In genomic region chr7:101363734-101364374, GRCh38 we compare ENCODE assay signal across 2 cellular contexts.
TF ChIP-seq lines count a peak whose summit lies in the region.

No MANE protein-coding gene starts in this region.

TF ChIP-seq in IMR-90, 13 proteins besides CTCF, POLR2A, EP300 and RAD21:
- no peak for TF ChIP-seq RFX5 (IDR thresholded peaks at IDR 0.05; ENCODE audit: low read depth, low read length)
- peak; percentile 76 for TF ChIP-seq SMC3 (IDR thresholded peaks at IDR 0.05; ENCODE audit: low read depth, low read length)

TF ChIP-seq in K562, 482 proteins besides CTCF, POLR2A, EP300 and RAD21 (continues in another document):
- TF ChIP-seq RFX1 (IDR thresholded peaks at IDR 0.05) (no peak), CTCFL (IDR thresholded peaks at IDR 0.05; ENCODE audit: borderline replicate concordance, insufficient read depth, low read depth, low read length, poor library complexity, severe bottlenecking) (peak; percentile 40), RFX7 (CRISPR knock-in tag; IDR thresholded peaks at IDR 0.05) (no peak), CXXC5 (CRISPR knock-in tag; IDR thresholded peaks at IDR 0.05) (peak; percentile 36), HDAC2 (IDR thresholded peaks at IDR 0.05) (no peak), SAFB2 (IDR thresholded peaks at IDR 0.05; ENCODE audit: borderline replicate concordance, low read depth, low read length, severe bottlenecking) (no peak), ZNF589 (CRISPR knock-in tag; IDR thresholded peaks at IDR 0.05; ENCODE audit: low read depth) (no peak), HOXB6 (CRISPR knock-in tag; IDR thresholded peaks at IDR 0.05; ENCODE audit: borderline replicate concordance) (no peak), SETDB1 (IDR thresholded peaks at IDR 0.05; ENCODE audit: low read length) (no peak), ARHGAP35 (IDR thresholded peaks at IDR 0.05; ENCODE audit: partially characterized antibody) (no peak), MAZ (CRISPR knock-in tag; conservative IDR thresholded peaks at IDR 0.05 in 1 of 2, IDR thresholded peaks at IDR 0.05 in 1 of 2) (peak in 1 of 2 experiments; percentile 32; a peak in 1 of 4 replicates), EWSR1 (IDR thresholded peaks at IDR 0.05; ENCODE audit: borderline replicate concordance, low read depth, partially characterized antibody) (no peak), L3MBTL2 (IDR thresholded peaks at IDR 0.05) (0 out of 2 replicates have a peak, but pooled peaks have one; percentile 23), ZNF124 (CRISPR knock-in tag; IDR thresholded peaks at IDR 0.05) (no peak), WHSC1 (IDR thresholded peaks at IDR 0.05; ENCODE audit: low read length) (no peak), CSDE1 (IDR thresholded peaks at IDR 0.05) (no peak), FOXJ2 (tag; IDR thresholded peaks at IDR 0.05) (no peak), MYC (IDR thresholded peaks at IDR 0.05; ENCODE audit: low read depth, low read length) (0 out of 2 replicates have a peak, but pooled peaks have one; percentile 20), MYC (CRISPR knock-in tag; IDR thresholded peaks at IDR 0.05; ENCODE audit: borderline replicate concordance, low read depth) (no peak), FUS (optimal IDR thresholded peaks at IDR 0.05; ENCODE audit: low read depth, low read length) (no peak), MCM5 (IDR thresholded peaks at IDR 0.05; ENCODE audit: low read depth) (no peak), ZFX (CRISPR knock-in tag; IDR thresholded peaks at IDR 0.05) (0 out of 2 replicates have a peak, but pooled peaks have one; percentile 19), HNRNPH1 (optimal IDR thresholded peaks at IDR 0.05; ENCODE audit: low read depth, low read length) (no peak), FOXP4 (CRISPR knock-in tag; IDR thresholded peaks at IDR 0.05; ENCODE audit: borderline replicate concordance) (no peak), ZNF143 (CRISPR knock-in tag; IDR thresholded peaks at IDR 0.05) (no peak), MIER1 (IDR thresholded peaks at IDR 0.05; ENCODE audit: low read depth) (no peak), NRF1 (conservative IDR thresholded peaks at IDR 0.05 in 1 of 2, IDR thresholded peaks at IDR 0.05 in 1 of 2) (peak; percentile 14 to 17; a peak in 2 of 4 replicates), IRF1 (CRISPR knock-in tag; IDR thresholded peaks at IDR 0.05; ENCODE audit: borderline replicate concordance) (no peak), TCF7L2 (IDR thresholded peaks at IDR 0.05; ENCODE audit: low read depth, low read length) (no peak), MEIS2 (IDR thresholded peaks at IDR 0.05; ENCODE audit: partially characterized antibody) (no peak), SMC3 (conservative IDR thresholded peaks at IDR 0.05; ENCODE audit: insufficient read depth, low read depth, low read length) (peak; percentile 75), ZNF785 (CRISPR knock-in tag; IDR thresholded peaks at IDR 0.05) (no peak), TRIM25 (IDR thresholded peaks at IDR 0.05; ENCODE audit: borderline replicate concordance) (no peak), DACH1 (IDR thresholded peaks at IDR 0.05; ENCODE audit: partially characterized antibody) (no peak), CGGBP1 (CRISPR knock-in tag; IDR thresholded peaks at IDR 0.05) (no peak), BCLAF1 (IDR thresholded peaks at IDR 0.05; ENCODE audit: borderline replicate concordance in 1 of 2, control insufficient read depth in 1 of 2, low read depth in 2 of 2, low read length in 1 of 2) (no peak), BRF2 (IDR thresholded peaks at IDR 0.05; ENCODE audit: borderline replicate concordance, insufficient read depth, insufficient read length) (no peak), ELF2 (CRISPR knock-in tag; IDR thresholded peaks at IDR 0.05) (no peak), BRD4 (IDR thresholded peaks at IDR 0.05) (no peak), KDM2B (CRISPR knock-in tag; IDR thresholded peaks at IDR 0.05) (no peak), TBP (optimal IDR thresholded peaks at IDR 0.05; ENCODE audit: low read depth, low read length) (no peak), GATAD2A (IDR thresholded peaks at IDR 0.05) (no peak), JUND (IDR thresholded peaks at IDR 0.05; ENCODE audit: borderline replicate concordance, low read depth, low read length) (0 out of 2 replicates have a peak, but pooled peaks have one; percentile 5), JUND (tag; IDR thresholded peaks at IDR 0.05; ENCODE audit: borderline replicate concordance, low read depth, low read length) (no peak), ZNF507 (tag; conservative IDR thresholded peaks at IDR 0.05) (no peak), RB1 (IDR thresholded peaks at IDR 0.05; ENCODE audit: low read depth) (peak; percentile 62; the same call in 1 of the 2 replicates), ATF4 (CRISPR knock-in tag; IDR thresholded peaks at IDR 0.05) (no peak), PHTF2 (CRISPR knock-in tag; IDR thresholded peaks at IDR 0.05) (no peak), HMGN3 (IDR thresholded peaks at IDR 0.05; ENCODE audit: borderline replicate concordance, extremely low read depth, insufficient read length, low read depth, low read length) (peak; percentile 50), CBX3 (IDR thresholded peaks at IDR 0.05; ENCODE audit: borderline replicate concordance in 1 of 2, low read length in 2 of 2) (no peak), ZNF121 (CRISPR knock-in tag; conservative IDR thresholded peaks at IDR 0.05) (no peak), SRSF9 (IDR thresholded peaks at IDR 0.05; ENCODE audit: borderline replicate concordance, low read depth, low read length) (no peak), ZNF212 (CRISPR knock-in tag; IDR thresholded peaks at IDR 0.05) (no peak), PKNOX1 (IDR thresholded peaks at IDR 0.05) (no peak), POLR2H (tag; IDR thresholded peaks at IDR 0.05; ENCODE audit: low read depth) (no peak), NKRF (IDR thresholded peaks at IDR 0.05; ENCODE audit: borderline replicate concordance) (no peak), RBM17 (IDR thresholded peaks at IDR 0.05; ENCODE audit: borderline replicate concordance, low read depth, low read length) (no peak), MTA3 (IDR thresholded peaks at IDR 0.05; ENCODE audit: borderline replicate concordance) (peak; percentile 39; the same call in 1 of the 2 replicates)
